Comparison of ENCODE assay signal across 8 cellular contexts in the genomic region with DNA sequence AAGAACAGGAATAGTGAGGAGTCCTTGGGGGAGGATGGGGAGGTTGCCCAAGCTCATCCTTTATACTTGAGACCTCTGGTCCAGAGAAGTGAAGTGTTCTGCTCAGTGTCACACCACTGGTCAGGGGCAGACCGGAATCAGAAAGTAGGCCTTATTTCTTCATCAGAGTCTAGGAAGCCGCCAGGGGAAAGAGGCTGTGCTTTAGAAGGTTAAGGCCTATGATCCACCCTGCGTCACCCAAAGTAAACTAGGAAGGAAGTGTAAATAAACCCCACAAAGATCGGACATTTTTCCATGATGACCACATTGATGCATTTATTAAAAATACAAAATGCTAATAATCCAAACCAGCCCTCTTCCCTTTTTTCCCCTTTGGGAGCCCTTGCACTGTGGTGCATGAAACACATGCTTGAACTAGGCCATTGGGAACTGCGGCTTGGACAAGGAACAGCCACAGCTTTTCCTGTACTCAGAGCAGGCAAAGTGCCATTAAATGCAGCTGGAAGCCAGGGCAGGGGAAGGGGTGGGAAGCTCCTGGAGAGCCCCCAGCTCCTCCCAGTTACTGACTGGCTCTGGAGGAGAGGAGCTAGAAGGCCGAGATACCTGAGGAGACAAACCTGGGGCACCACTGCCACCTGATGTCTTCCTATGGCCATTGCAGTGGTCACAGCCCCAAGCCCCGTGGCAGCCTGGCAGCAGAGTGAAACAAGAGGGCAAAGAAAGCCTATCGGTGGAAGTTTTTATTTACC. TPM values are rescaled to one million over a fixed set of nuclear protein-coding genes. Genes with fewer than 3 reads are reported as not detected.
DNase-seq lines count a peak whose midpoint lies in the region; ATAC-seq and TF ChIP-seq lines count a peak whose summit lies in the region.

No MANE protein-coding gene starts in this region.

- H4K20me1 ChIP-seq in OCI-LY3 (ENCODE audit: insufficient read depth, low read length) (no peaks in the 10 kb centered on the region), fibroblast of lung (ENCODE audit: control insufficient read depth, extremely low read depth, insufficient read depth, low read length) (no peaks in the 10 kb centered on the region)

- no peak overlapping the region for H3K4me3 Mint-ChIP-seq in activated T-cell treated with anti-CD3 and anti-CD28 coated beads, Interleukin-2, amount 50 U/mL, for 4 hours
- no peak overlapping the region for H3K4me3 Mint-ChIP-seq in natural killer cell
- no peak overlapping the region for H3K4me3 Mint-ChIP-seq in stimulated activated effector memory CD8-positive, alpha-beta T cell treated with anti-CD3 and anti-CD28 coated beads, Interleukin-12 subunit alpha, Interleukin-12 subunit beta, amount 100 ng/mL, for 72 hours

- H3K4me1 ChIP-seq in OCI-LY3 (ENCODE audit: low read length) (no peaks in the 10 kb centered on the region), fibroblast of lung (ENCODE audit: control insufficient read depth, extremely low read depth, insufficient read depth, low read length) (peaks cover 20% of the 10 kb centered on the region)

- no peaks in the 10 kb centered on the region for H3K9me3 Mint-ChIP-seq in activated T-cell treated with anti-CD3 and anti-CD28 coated beads, Interleukin-2, amount 50 U/mL, for 4 hours
- H3K9me3 Mint-ChIP-seq in natural killer cell = no peaks in the 10 kb centered on the region
- no peaks in the 10 kb centered on the region for H3K9me3 Mint-ChIP-seq in stimulated activated effector memory CD8-positive, alpha-beta T cell treated with anti-CD3 and anti-CD28 coated beads, Interleukin-12 subunit alpha, Interleukin-12 subunit beta, amount 100 ng/mL, for 72 hours

- H3K27ac ChIP-seq in OCI-LY3 (ENCODE audit: low read length) = no peak overlapping the region
- peak overlapping the region; percentile 74 for H3K27ac ChIP-seq in fibroblast of lung (ENCODE audit: insufficient read depth, low read length)

- H2AFZ ChIP-seq in OCI-LY3 (ENCODE audit: low read depth, low read length) (0 out of 2 replicates have a peak overlapping the region, but pooled peaks have one; percentile 12), fibroblast of lung (ENCODE audit: low read length) (peak overlapping the region; percentile 57)

- no peak overlapping the region for H3K4me3 ChIP-seq in OCI-LY3 (ENCODE audit: low read length)
- no peak overlapping the region for H3K4me3 ChIP-seq in fibroblast of lung (replicated peaks in 1 of 4; ENCODE audit: control extremely low read depth in 1 of 4, insufficient read depth in 1 of 4, low read depth in 3 of 4, low read length in 4 of 4)

- intact Hi-C loops in natural killer cell (cut with micrococcal nuclease) = loop anchor here (5.0 kb wide), 1 partner anchor 314 kb away; no protein-coding TSS in a partner anchor

- DNase-seq in ELF-1 (ENCODE audit: low read depth, low spot score) (peak; percentile 95), HT1080 (ENCODE audit: low read depth) (peak; percentile 83), fibroblast of lung (ENCODE audit: low read depth in 2 of 2) (peak; percentile 76 to 90), natural killer cell (peak; percentile 49)
- DNase-seq in activated T-cell treated with anti-CD3 and anti-CD28 coated beads, Interleukin-2, amount 50 U/mL, for 4 hours = peak; percentile 30
- DNase-seq in stimulated activated effector memory CD8-positive, alpha-beta T cell treated with anti-CD3 and anti-CD28 coated beads, Interleukin-12 subunit alpha, Interleukin-12 subunit beta, amount 100 ng/mL, for 72 hours (ENCODE audit: low spot score in 2 of 2) = peak; percentile 40 to 84

- H3K36me3 Mint-ChIP-seq in activated T-cell treated with anti-CD3 and anti-CD28 coated beads, Interleukin-2, amount 50 U/mL, for 4 hours (ENCODE audit: insufficient read depth) = no peaks in the 10 kb centered on the region
- H3K36me3 Mint-ChIP-seq in natural killer cell = no peaks in the 10 kb centered on the region
- no peaks in the 10 kb centered on the region for H3K36me3 Mint-ChIP-seq in stimulated activated effector memory CD8-positive, alpha-beta T cell treated with anti-CD3 and anti-CD28 coated beads, Interleukin-12 subunit alpha, Interleukin-12 subunit beta, amount 100 ng/mL, for 72 hours

- H3K4me2 ChIP-seq in OCI-LY3 (ENCODE audit: low read length) (peak overlapping the region; percentile 27; the same call in 1 of the 2 replicates), fibroblast of lung (ENCODE audit: extremely low read depth, insufficient read depth, low read length) (peak overlapping the region; percentile 82)

- peak; percentile 80 to 85 for ATAC-seq in activated T-cell treated with anti-CD3 and anti-CD28 coated beads, Interleukin-2, amount 50 U/mL, for 4 hours
- ATAC-seq in natural killer cell = peak; percentile 80 to 98 (median 94)
- peak; percentile 92 for ATAC-seq in stimulated activated effector memory CD8-positive, alpha-beta T cell treated with anti-CD3 and anti-CD28 coated beads, Interleukin-12 subunit alpha, Interleukin-12 subunit beta, amount 100 ng/mL, for 72 hours
- ATAC-seq in GM18858 (IDR thresholded peaks at IDR 0.05; ENCODE audit: unreplicated experiment) = no peak

- no peaks in the 10 kb centered on the region for H3K27me3 Mint-ChIP-seq in activated T-cell treated with anti-CD3 and anti-CD28 coated beads, Interleukin-2, amount 50 U/mL, for 4 hours (ENCODE audit: low read depth)
- H3K27me3 Mint-ChIP-seq in natural killer cell (ENCODE audit: low read depth in 2 of 2) = no peaks in the 10 kb centered on the region

- TF ChIP-seq CTCF in OCI-LY3 (IDR thresholded peaks at IDR 0.05; ENCODE audit: low read depth, low read length) (peak; percentile 85), fibroblast of lung (conservative IDR thresholded peaks at IDR 0.05 in 1 of 2, IDR thresholded peaks at IDR 0.05 in 1 of 2; ENCODE audit: low read depth in 1 of 2, low read length in 2 of 2) (peak; percentile 75 to 91), natural killer cell (IDR thresholded peaks at IDR 0.05) (peak; percentile 45)

- H3K36me3 ChIP-seq in OCI-LY3 (replicated peaks; ENCODE audit: low read depth, low read length) (no peaks in the 10 kb centered on the region), fibroblast of lung (ENCODE audit: control insufficient read depth, insufficient read depth, low read length) (no peaks in the 10 kb centered on the region)

- no peak overlapping the region for H3K9ac ChIP-seq in OCI-LY3 (ENCODE audit: low read length)
- no peak overlapping the region for H3K9ac ChIP-seq in fibroblast of lung (ENCODE audit: insufficient read depth, low read length)

- H3K9me3 ChIP-seq in OCI-LY3 (ENCODE audit: insufficient read depth, low read length) = no peaks in the 10 kb centered on the region
- no peaks in the 10 kb centered on the region for H3K9me3 ChIP-seq in fibroblast of lung (ENCODE audit: control insufficient read depth, insufficient read depth, low read depth, low read length)

- no peaks in the 10 kb centered on the region for H3K79me2 ChIP-seq in OCI-LY3 (ENCODE audit: low read length)
- no peaks in the 10 kb centered on the region for H3K79me2 ChIP-seq in fibroblast of lung (ENCODE audit: control insufficient read depth, insufficient read depth, low read length)

- H3K4me1 Mint-ChIP-seq in activated T-cell treated with anti-CD3 and anti-CD28 coated beads, Interleukin-2, amount 50 U/mL, for 4 hours (ENCODE audit: low read depth) = no peaks in the 10 kb centered on the region
- no peaks in the 10 kb centered on the region for H3K4me1 Mint-ChIP-seq in natural killer cell
- H3K4me1 Mint-ChIP-seq in stimulated activated effector memory CD8-positive, alpha-beta T cell treated with anti-CD3 and anti-CD28 coated beads, Interleukin-12 subunit alpha, Interleukin-12 subunit beta, amount 100 ng/mL, for 72 hours = peaks cover 10% of the 10 kb centered on the region

- no peaks in the 10 kb centered on the region for H3K27me3 ChIP-seq in OCI-LY3 (ENCODE audit: low read depth, low read length)
- H3K27me3 ChIP-seq in fibroblast of lung (ENCODE audit: control insufficient read depth, insufficient read depth, low read length) = no peaks in the 10 kb centered on the region

- no peak overlapping the region for H3K27ac Mint-ChIP-seq in natural killer cell
- peak overlapping the region; percentile 50 for H3K27ac Mint-ChIP-seq in stimulated activated effector memory CD8-positive, alpha-beta T cell treated with anti-CD3 and anti-CD28 coated beads, Interleukin-12 subunit alpha, Interleukin-12 subunit beta, amount 100 ng/mL, for 72 hours

RNA-seq across cellular contexts. Expression of gene CDC25A, which starts 37.0 kb away (rescaled TPM):
- 36.5 and 43.4 TPM in 2 replicates for total RNA-seq in HT1080 (2014; rRNA removed; shearing (Covaris generic))
- 15.3 and 15.5 TPM in 2 replicates for polyA plus RNA-seq in HT1080 (2015; cell fraction: cytosol; rRNA removed)
- polyA plus RNA-seq in HT1080 (2015; cell fraction: nucleus; rRNA removed) = 15.2 and 17.0 TPM in 2 replicates
- 10 to 100 TPM; 31.5 to 52.5 (median 40.1) TPM for total RNA-seq in activated T-cell treated with anti-CD3 and anti-CD28 coated beads, Interleukin-2, amount 50 U/mL, for 4 hours
- total RNA-seq in fibroblast of lung (1.0 and 1.3 TPM in 2 replicates), natural killer cell (1 to 10 TPM in 1 of 3 donors, under 1 TPM in 2; 0.56 to 1.3 (median 0.72) TPM)
- polyA plus RNA-seq in fibroblast of lung = 3.1 and 6.1 TPM in 2 replicates
- polyA plus RNA-seq in fibroblast of lung (2012) = 3.0 and 6.3 TPM in 2 replicates
- 1.6 and 3.3 TPM in 2 replicates for polyA minus RNA-seq in fibroblast of lung (ENCODE audit: low replicate concordance)

Comparison
In these comparisons a context has a peak if more than half of its experiments do, and no peak if none do; other contexts are left out.
1. DNase-seq: peak in every context shown above with its lines; median percentile 95 in ELF-1; 83 in HT1080; 83 in fibroblast of lung; 62 in stimulated activated effector memory CD8-positive, alpha-beta T cell treated with anti-CD3 and anti-CD28 coated beads, Interleukin-12 subunit alpha, Interleukin-12 subunit beta, amount 100 ng/mL, for 72 hours; 49 in natural killer cell; 30 in activated T-cell treated with anti-CD3 and anti-CD28 coated beads, Interleukin-2, amount 50 U/mL, for 4 hours.
2. RNA of gene CDC25A, which starts 37.0 kb away (total RNA-seq): 36.5 to 43.4 TPM in HT1080 and 31.5 to 52.5 TPM in activated T-cell treated with anti-CD3 and anti-CD28 coated beads, Interleukin-2, amount 50 U/mL, for 4 hours; 1.0 to 1.3 TPM in fibroblast of lung and 0.56 to 1.3 TPM in natural killer cell; every median in the first group is over 10 times any median in the second.
3. Peak in every context shown above with its lines, with median percentiles within 50 percentile points of each other: CTCF ChIP-seq.